ENCODE assay signal across 10 cellular contexts in the genomic region with DNA sequence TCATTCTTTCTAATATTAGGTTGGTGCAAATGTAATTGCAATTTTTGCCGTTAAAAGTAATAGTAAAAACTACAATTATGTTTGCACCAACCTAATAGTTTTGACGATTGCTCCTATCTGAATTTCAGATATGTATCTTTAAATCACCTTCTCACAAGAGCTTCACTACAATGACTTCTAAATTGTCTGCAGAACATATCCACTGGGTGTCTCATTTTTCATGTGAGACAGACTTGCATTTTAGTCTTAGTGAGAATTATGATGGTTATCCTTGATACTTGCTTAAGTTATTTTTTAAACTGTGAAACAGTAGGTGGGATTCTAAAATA.
A peak's percentile ranks its signal among the peaks of the same experiment; 100 is the strongest.
DNase-seq lines count a peak whose midpoint lies in the region; ATAC-seq, FAIRE-seq and TF ChIP-seq lines count a peak whose summit lies in the region.
"Had no signal": no experiment of that assay in that cellular context is flagged by ENCODE, and none has a peak within 500 bp of the region (broad histone marks: within the 10 kb centered on the region; RNA-seq: fewer than 3 reads in every experiment).

No MANE protein-coding gene starts in this region.

- peak overlapping the region; percentile 5 for H3K4me3 Mint-ChIP-seq in astrocyte (ENCODE audit: unreplicated experiment)
- H3K4me3 Mint-ChIP-seq in endothelial cell (ENCODE audit: unreplicated experiment), result no peak overlapping the region

- no CpG with 5 or more reads among the region's 2 CpGs for WGBS in neuronal stem cell (ENCODE audit: extremely low coverage in 2 of 2, insufficient read length in 2 of 2, insufficient replicate concordance in 1 of 2), 2 donors

- peak; percentile 26 for FAIRE-seq in astrocyte (lab: Jason Lieb, UNC)

- H3K79me1 ChIP-seq in neuronal stem cell (ENCODE audit: low read depth, low read length), result no peaks in the 10 kb centered on the region

- H4K91ac ChIP-seq in neuronal stem cell (ENCODE audit: low read depth, low read length, poor library complexity), result no peak overlapping the region

- no peak overlapping the region for H2BK5ac ChIP-seq in neuronal stem cell (ENCODE audit: low read length)

- TF ChIP-seq CTCF in astrocyte (IDR thresholded peaks at IDR 0.05; ENCODE audit: insufficient read depth, low read depth, low read length) (no peak), endothelial cell (IDR thresholded peaks at IDR 0.05; ENCODE audit: unreplicated experiment) (no peak)

- no peak overlapping the region for H3K14ac ChIP-seq in neuronal stem cell (ENCODE audit: low read length)

- no peak overlapping the region for H3K9ac ChIP-seq in BLaER1 treated with 17β-estradiol and CSF1 and Interleukin-3, amounts not matched to agents 10 nM and 100 nM
- H3K9ac ChIP-seq in astrocyte (ENCODE audit: low read length), result peak overlapping the region; percentile 2
- no peak overlapping the region for H3K9ac ChIP-seq in neuronal stem cell (ENCODE audit: low read depth, low read length, poor library complexity)

- H2AK5ac ChIP-seq in neuronal stem cell (ENCODE audit: low read depth, low read length), result no peak overlapping the region

- H2BK120ac ChIP-seq in neuronal stem cell (ENCODE audit: low read depth, low read length), result no peak overlapping the region

- no peak overlapping the region for H2BK12ac ChIP-seq in neuronal stem cell (ENCODE audit: low read length)

- H3K27me3 ChIP-seq in BLaER1 treated with 17β-estradiol and CSF1 and Interleukin-3, amounts not matched to agents 10 nM and 100 nM, result no peaks in the 10 kb centered on the region
- H3K27me3 ChIP-seq in astrocyte (ENCODE audit: insufficient read depth, low read length) (no peaks in the 10 kb centered on the region), neuronal stem cell (ENCODE audit: control insufficient read depth in 3 of 3, insufficient read depth in 3 of 3, low read depth in 1 of 3, low read length in 3 of 3) (no peaks in the 10 kb centered on the region)

- peaks cover 3% of the 10 kb centered on the region for H3K79me2 ChIP-seq in astrocyte (ENCODE audit: insufficient read depth, low read length)

- 0 out of 22 replicates have a peak overlapping the region, but pooled peaks of 1 of the 11 experiments have one; percentile 9 for H3K27ac ChIP-seq in BLaER1 treated with 17β-estradiol and CSF1 and Interleukin-3, amounts not matched to agents 10 nM and 100 nM
- H3K27ac ChIP-seq in astrocyte (ENCODE audit: low read depth, low read length), result no peak overlapping the region
- no peak overlapping the region for H3K27ac ChIP-seq in neuronal stem cell (replicated peaks; ENCODE audit: low read length)

- H3K36me3 Mint-ChIP-seq in astrocyte (ENCODE audit: low read depth, unreplicated experiment) (peaks cover 5% of the 10 kb centered on the region), endothelial cell (ENCODE audit: low read depth, unreplicated experiment) (peaks cover 13% of the 10 kb centered on the region)

- peaks cover 0 to 59% (median 11%) of the 10 kb centered on the region in 10 experiments; a peak in 14 of 20 replicates for H3K4me1 ChIP-seq in BLaER1 treated with 17β-estradiol and CSF1 and Interleukin-3, amounts not matched to agents 10 nM and 100 nM
- H3K4me1 ChIP-seq in astrocyte (ENCODE audit: insufficient read depth, low read length), result peaks cover 37% of the 10 kb centered on the region
- H3K4me1 ChIP-seq in neuronal stem cell (ENCODE audit: control insufficient read depth in 2 of 2, insufficient read depth in 1 of 2, low read depth in 1 of 2, low read length in 2 of 2), result peaks cover 0 to 16% of the 10 kb centered on the region in 2 donors

- H3K27ac Mint-ChIP-seq in astrocyte (ENCODE audit: unreplicated experiment), result peak overlapping the region; percentile 64
- no peak overlapping the region for H3K27ac Mint-ChIP-seq in endothelial cell (ENCODE audit: unreplicated experiment)

- H3K27me3 Mint-ChIP-seq in astrocyte (ENCODE audit: low read depth, unreplicated experiment) (no peaks in the 10 kb centered on the region), endothelial cell (ENCODE audit: unreplicated experiment) (peaks cover 4% of the 10 kb centered on the region)

- no peak overlapping the region for H4K8ac ChIP-seq in neuronal stem cell (ENCODE audit: low read depth, low read length)

- ATAC-seq in GM19324 (IDR thresholded peaks at IDR 0.05; ENCODE audit: low FRiP score, unreplicated experiment) (peak; percentile 5), HG03354 (IDR thresholded peaks at IDR 0.05; ENCODE audit: poor library complexity, severe bottlenecking, unreplicated experiment) (peak; percentile 2)

- peaks cover 0 to 49% (median 0%) of the 10 kb centered on the region in 11 experiments; a peak in 3 of 22 replicates for H4K20me1 ChIP-seq in BLaER1 treated with 17β-estradiol and CSF1 and Interleukin-3, amounts not matched to agents 10 nM and 100 nM
- H4K20me1 ChIP-seq in astrocyte (ENCODE audit: insufficient read depth, low read length), result no peaks in the 10 kb centered on the region

- H3K4me1 Mint-ChIP-seq in astrocyte (ENCODE audit: low read depth, unreplicated experiment) (peaks cover 60% of the 10 kb centered on the region), endothelial cell (ENCODE audit: unreplicated experiment) (peaks cover 36% of the 10 kb centered on the region)

- DNase-seq in astrocyte (ENCODE audit: low read depth) (no peak), MV-4-11 (lab: John Stamatoyannopoulos, UW) (no peak), NCI-H446 treated with DMSO at 0.1 percent for 48 hours (lab: John Stamatoyannopoulos, UW) (no peak), endothelial cell (ENCODE audit: low spot score) (no peak), neuronal stem cell (ENCODE audit: low spot score) (no peak)
- DNase-seq: caudate nucleus, NCI-H1417 treated with DMSO at 0.1 percent for 48 hours had no signal

- H3K4ac ChIP-seq in neuronal stem cell (ENCODE audit: low read length), result no peak overlapping the region

- H3K4me2 ChIP-seq in BLaER1 treated with 17β-estradiol and CSF1 and Interleukin-3, amounts not matched to agents 10 nM and 100 nM, result peak overlapping the region in 8 of 11 experiments; percentile 18 to 84 (median 60); a peak in 15 of 22 replicates
- H3K4me2 ChIP-seq in astrocyte (ENCODE audit: low read length) (peak overlapping the region; percentile 73), neuronal stem cell (ENCODE audit: insufficient read depth, low read length, poor library complexity, severe bottlenecking) (no peak overlapping the region)

- no peak overlapping the region for H3K4me3 ChIP-seq in BLaER1 treated with 17β-estradiol and CSF1 and Interleukin-3, amounts not matched to agents 10 nM and 100 nM
- H3K4me3 ChIP-seq in astrocyte (ENCODE audit: insufficient read depth, low read depth, low read length), result peak overlapping the region; percentile 19
- no peak overlapping the region for H3K4me3 ChIP-seq in neuronal stem cell (ENCODE audit: low read length in 2 of 2)

- H3K9me3 Mint-ChIP-seq in astrocyte (ENCODE audit: unreplicated experiment) (peaks cover 10% of the 10 kb centered on the region), endothelial cell (ENCODE audit: unreplicated experiment) (no peaks in the 10 kb centered on the region)

- H2BK15ac ChIP-seq in neuronal stem cell (ENCODE audit: low read length), result no peak overlapping the region

- H3K36me3 ChIP-seq in BLaER1 treated with 17β-estradiol and CSF1 and Interleukin-3, amounts not matched to agents 10 nM and 100 nM, result peaks cover 0 to 5% (median 0%) of the 10 kb centered on the region in 11 experiments; a peak in 2 of 22 replicates
- H3K36me3 ChIP-seq in astrocyte (ENCODE audit: insufficient read depth, low read length), result no peaks in the 10 kb centered on the region
- H3K36me3 ChIP-seq in neuronal stem cell (replicated peaks in 1 of 2; ENCODE audit: control insufficient read depth in 2 of 2, insufficient read depth in 2 of 2, low read length in 2 of 2), result no peaks in the 10 kb centered on the region

- H2AFZ ChIP-seq in astrocyte (ENCODE audit: low read depth, low read length) (no peak overlapping the region), neuronal stem cell (ENCODE audit: low read length) (no peak overlapping the region)

- H3K18ac ChIP-seq in neuronal stem cell (ENCODE audit: low read length), result no peak overlapping the region

- H3K23ac ChIP-seq in neuronal stem cell (ENCODE audit: low read depth, low read length, poor library complexity), result no peak overlapping the region

- H3K9me3 ChIP-seq in BLaER1 treated with 17β-estradiol and CSF1 and Interleukin-3, amounts not matched to agents 10 nM and 100 nM (replicated peaks in 1 of 11), result peaks cover 0 to 14% (median 9%) of the 10 kb centered on the region in 11 experiments; a peak in 15 of 22 replicates
- H3K9me3 ChIP-seq in astrocyte (ENCODE audit: insufficient read depth, low read depth, low read length) (no peaks in the 10 kb centered on the region), neuronal stem cell (replicated peaks in 1 of 2; ENCODE audit: control insufficient read depth in 2 of 2, insufficient read depth in 1 of 2, low read depth in 1 of 2, low read length in 2 of 2) (no peaks in the 10 kb centered on the region)
